In genomic region chr11:102047305-102047924, GRCh38 we compare ENCODE assay signal across 7 cellular contexts. TPM values are rescaled to one million over a fixed set of nuclear protein-coding genes. Genes with fewer than 3 reads are reported as not detected.
A peak's percentile ranks its signal among the peaks of the same experiment; 100 is the strongest.
DNase-seq lines count a peak whose midpoint lies in the region; ATAC-seq and TF ChIP-seq lines count a peak whose summit lies in the region.

CFAP300 (plus strand) TSS chr11:102047437; CDS start chr11:102047471, 34 bp downstream.

- peaks cover 10% of the 10 kb centered on the region for H3K4me1 Mint-ChIP-seq in activated CD4-positive, alpha-beta T cell treated with anti-CD3 and anti-CD28 coated beads, Interleukin-2, amount 10 ng/mL, durations not matched to agents 7 days and 5 days

- H3K4me1 ChIP-seq in liver (ENCODE audit: control insufficient read depth in 4 of 4, insufficient read depth in 4 of 4, low read length in 3 of 4), result peaks cover 0 to 7% (median 3%) of the 10 kb centered on the region in 4 donors

- peak within 1 kb of the TSS in 2 of 3 donors; percentile 35 to 43 for H3K4me3 ChIP-seq in liver (ENCODE audit: low read depth in 1 of 3, low read length in 3 of 3)

- H3K9ac ChIP-seq in liver (ENCODE audit: low read depth in 1 of 2, low read length in 2 of 2), result no peak within 1 kb of the TSS

- 5% methylated on average over 45 of the region's 45 CpGs for WGBS in liver

- no peak for TF ChIP-seq CTCF in liver (IDR thresholded peaks at IDR 0.05; ENCODE audit: low read depth, low read length, missing input control)

- no peak within 1 kb of the TSS for H3K27ac Mint-ChIP-seq in activated CD4-positive, alpha-beta T cell treated with anti-CD3 and anti-CD28 coated beads, Interleukin-2, amount 10 ng/mL, durations not matched to agents 7 days and 5 days

- H3K4me3 Mint-ChIP-seq in activated CD4-positive, alpha-beta T cell treated with anti-CD3 and anti-CD28 coated beads, Interleukin-2, amount 10 ng/mL, durations not matched to agents 7 days and 5 days, result peak within 1 kb of the TSS; percentile 51

- POLR2A ChIA-PET in activated CD4-positive, alpha-beta T cell treated with anti-CD3 and anti-CD28 coated beads, Interleukin-2, amount 10 ng/mL, durations not matched to agents 7 days and 5 days (lab: Charles Lee), result no interaction called here

- H3K27me3 ChIP-seq in liver (ENCODE audit: control insufficient read depth in 4 of 4, insufficient read depth in 4 of 4, low read length in 3 of 4), result peaks cover 0 to 5% (median 1%) of the 10 kb centered on the region in 4 donors

- ATAC-seq in GM19372 (IDR thresholded peaks at IDR 0.05; ENCODE audit: low read depth, unreplicated experiment) (peak; percentile 79), GM18870 (IDR thresholded peaks at IDR 0.05; ENCODE audit: unreplicated experiment) (no peak)

- H3K27ac ChIP-seq in liver (ENCODE audit: low read depth in 1 of 2, low read length in 2 of 2), result no peak within 1 kb of the TSS

- no peaks in the 10 kb centered on the region for H3K36me3 ChIP-seq in liver (ENCODE audit: control insufficient read depth in 4 of 4, insufficient read depth in 3 of 4, low read depth in 1 of 4, low read length in 3 of 4)

- H3K9me3 ChIP-seq in liver (ENCODE audit: control insufficient read depth in 4 of 4, low read length in 3 of 4), result peaks cover 0 to 5% (median 0%) of the 10 kb centered on the region in 4 donors

- H3K9me3 Mint-ChIP-seq in activated CD4-positive, alpha-beta T cell treated with anti-CD3 and anti-CD28 coated beads, Interleukin-2, amount 10 ng/mL, durations not matched to agents 7 days and 5 days, result no peaks in the 10 kb centered on the region

- no peak for TF ChIP-seq RAD21 in liver (IDR thresholded peaks at IDR 0.05)

- H3K36me3 Mint-ChIP-seq in activated CD4-positive, alpha-beta T cell treated with anti-CD3 and anti-CD28 coated beads, Interleukin-2, amount 10 ng/mL, durations not matched to agents 7 days and 5 days (ENCODE audit: low read depth), result no peaks in the 10 kb centered on the region

- H3K27me3 Mint-ChIP-seq in activated CD4-positive, alpha-beta T cell treated with anti-CD3 and anti-CD28 coated beads, Interleukin-2, amount 10 ng/mL, durations not matched to agents 7 days and 5 days, result peaks cover 31% of the 10 kb centered on the region

- CTCF ChIA-PET in activated CD4-positive, alpha-beta T cell treated with anti-CD3 and anti-CD28 coated beads, Interleukin-2, amount 10 ng/mL, durations not matched to agents 7 days and 5 days (lab: Charles Lee), result no interaction called here

- DNase-seq in NCI-H1436 treated with DMSO at 0.1 percent for 48 hours (lab: John Stamatoyannopoulos, UW), result peak; percentile 54
- peak; percentile 55 for DNase-seq in activated CD4-positive, alpha-beta T cell treated with anti-CD3 and anti-CD28 coated beads, Interleukin-2, amount 10 ng/mL, durations not matched to agents 7 days and 5 days
- peak; percentile 86 for DNase-seq in ecto neural progenitor cell (ENCODE audit: low spot score)
- DNase-seq in stimulated activated CD4-positive, alpha-beta T cell treated with anti-CD3 and anti-CD28 coated beads, Interleukin-1b, Interleukin-23, amount 100 ng/mL, for 48 hours, result peak; percentile 65

TF ChIP-seq in liver, 16 proteins besides CTCF, POLR2A, EP300 and RAD21:
- TF ChIP-seq GABPA (IDR thresholded peaks at IDR 0.05 in 1 of 2, conservative IDR thresholded peaks at IDR 0.05 in 1 of 2), result no peak
- TF ChIP-seq FOXA2 (IDR thresholded peaks at IDR 0.05), result no peak
- no peak for TF ChIP-seq FOXA1 (IDR thresholded peaks at IDR 0.05)
- TF ChIP-seq TAF1 (conservative IDR thresholded peaks at IDR 0.05), result no peak
- no peak for TF ChIP-seq EGR1 (IDR thresholded peaks at IDR 0.05; ENCODE audit: low read depth in 2 of 2)
- no peak for TF ChIP-seq ZBTB33 (IDR thresholded peaks at IDR 0.05)
- TF ChIP-seq YY1 (IDR thresholded peaks at IDR 0.05), result no peak
- TF ChIP-seq, protein P1, sequence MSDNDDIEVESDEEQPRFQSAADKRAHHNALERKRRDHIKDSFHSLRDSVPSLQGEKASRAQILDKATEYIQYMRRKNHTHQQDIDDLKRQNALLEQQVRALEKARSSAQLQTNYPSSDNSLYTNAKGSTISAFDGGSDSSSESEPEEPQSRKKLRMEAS (IDR thresholded peaks at IDR 0.05), result no peak
- TF ChIP-seq, protein P2, sequence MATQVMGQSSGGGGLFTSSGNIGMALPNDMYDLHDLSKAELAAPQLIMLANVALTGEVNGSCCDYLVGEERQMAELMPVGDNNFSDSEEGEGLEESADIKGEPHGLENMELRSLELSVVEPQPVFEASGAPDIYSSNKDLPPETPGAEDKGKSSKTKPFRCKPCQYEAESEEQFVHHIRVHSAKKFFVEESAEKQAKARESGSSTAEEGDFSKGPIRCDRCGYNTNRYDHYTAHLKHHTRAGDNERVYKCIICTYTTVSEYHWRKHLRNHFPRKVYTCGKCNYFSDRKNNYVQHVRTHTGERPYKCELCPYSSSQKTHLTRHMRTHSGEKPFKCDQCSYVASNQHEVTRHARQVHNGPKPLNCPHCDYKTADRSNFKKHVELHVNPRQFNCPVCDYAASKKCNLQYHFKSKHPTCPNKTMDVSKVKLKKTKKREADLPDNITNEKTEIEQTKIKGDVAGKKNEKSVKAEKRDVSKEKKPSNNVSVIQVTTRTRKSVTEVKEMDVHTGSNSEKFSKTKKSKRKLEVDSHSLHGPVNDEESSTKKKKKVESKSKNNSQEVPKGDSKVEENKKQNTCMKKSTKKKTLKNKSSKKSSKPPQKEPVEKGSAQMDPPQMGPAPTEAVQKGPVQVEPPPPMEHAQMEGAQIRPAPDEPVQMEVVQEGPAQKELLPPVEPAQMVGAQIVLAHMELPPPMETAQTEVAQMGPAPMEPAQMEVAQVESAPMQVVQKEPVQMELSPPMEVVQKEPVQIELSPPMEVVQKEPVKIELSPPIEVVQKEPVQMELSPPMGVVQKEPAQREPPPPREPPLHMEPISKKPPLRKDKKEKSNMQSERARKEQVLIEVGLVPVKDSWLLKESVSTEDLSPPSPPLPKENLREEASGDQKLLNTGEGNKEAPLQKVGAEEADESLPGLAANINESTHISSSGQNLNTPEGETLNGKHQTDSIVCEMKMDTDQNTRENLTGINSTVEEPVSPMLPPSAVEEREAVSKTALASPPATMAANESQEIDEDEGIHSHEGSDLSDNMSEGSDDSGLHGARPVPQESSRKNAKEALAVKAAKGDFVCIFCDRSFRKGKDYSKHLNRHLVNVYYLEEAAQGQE (IDR thresholded peaks at IDR 0.05), result no peak
- no peak for TF ChIP-seq NR2F2 (IDR thresholded peaks at IDR 0.05)
- no peak for TF ChIP-seq JUND (IDR thresholded peaks at IDR 0.05)
- no peak for TF ChIP-seq HNF4G (IDR thresholded peaks at IDR 0.05)
- no peak for TF ChIP-seq HNF4A (conservative IDR thresholded peaks at IDR 0.05)
- TF ChIP-seq SP1 (IDR thresholded peaks at IDR 0.05), result no peak
TF ChIP-seq in liver: peak in this region for 0.

RNA-seq across cellular contexts. Expression of gene CFAP300, which starts in this region (rescaled TPM):
- total RNA-seq in activated CD4-positive, alpha-beta T cell treated with anti-CD3 and anti-CD28 coated beads, Interleukin-2, amount 10 ng/mL, durations not matched to agents 7 days and 5 days, result not detected
- total RNA-seq in liver, result not detected
- polyA plus RNA-seq in liver, result under 1 TPM; 0.09 to 0.22 TPM

Comparison
In these comparisons a context has a peak if more than half of its experiments do, and no peak if none do; other contexts are left out.
1. Peak in DNase-seq in activated CD4-positive, alpha-beta T cell treated with anti-CD3 and anti-CD28 coated beads, Interleukin-2, amount 10 ng/mL, durations not matched to agents 7 days and 5 days; RNA of the gene not detected or under 1 TPM.